Comparison of ENCODE assay signal across 8 cellular contexts in the genomic region with DNA sequence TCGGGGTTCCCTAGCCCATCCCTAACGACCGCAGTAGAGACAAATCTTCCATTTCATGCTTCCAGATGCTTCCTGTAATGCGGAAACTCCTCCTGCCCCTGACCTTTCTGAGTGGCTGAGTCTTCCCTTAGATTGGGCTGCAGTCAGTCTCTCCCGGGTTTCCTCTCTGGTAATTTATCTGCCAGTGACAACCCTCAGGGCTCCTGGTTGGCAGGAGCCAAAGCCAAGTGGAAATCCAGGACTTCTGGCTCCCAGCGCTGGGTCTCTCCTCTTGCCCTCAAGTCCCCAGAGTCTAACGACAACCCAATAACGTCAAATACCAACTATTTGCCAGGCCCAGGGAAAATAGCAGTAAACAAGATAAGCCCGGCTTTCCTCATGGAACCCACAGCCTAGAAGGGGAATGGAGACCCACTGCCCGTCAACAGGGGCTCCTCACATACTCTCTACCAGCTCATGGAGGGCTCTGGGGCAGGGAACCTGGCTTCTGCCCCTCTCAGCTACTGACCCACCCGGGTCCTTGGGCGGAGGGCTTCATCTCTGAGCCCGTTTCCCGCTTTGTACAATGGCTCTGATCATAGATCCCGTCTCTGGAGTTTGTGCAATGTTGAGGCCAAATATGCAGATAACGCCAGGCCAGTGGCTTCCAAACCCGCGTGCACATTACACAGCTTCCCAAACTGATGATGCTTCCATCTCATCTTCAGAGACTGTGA. TPM values are rescaled to one million over a fixed set of nuclear protein-coding genes. Genes with fewer than 3 reads are reported as not detected.
DNase-seq lines count a peak whose midpoint lies in the region; ATAC-seq, FAIRE-seq and TF ChIP-seq lines count a peak whose summit lies in the region.

No MANE protein-coding gene starts in this region.

- H3K36me3 Mint-ChIP-seq in Caco-2 (ENCODE audit: insufficient read depth, unreplicated experiment): peaks cover 18% of the 10 kb centered on the region

- BruUV-seq in Caco-2 (replicated peaks; lab: Mats Ljungman, UMichigan): TSS peak; percentile 72

- intact Hi-C loops in Caco-2 (cut with micrococcal nuclease; ENCODE audit: unreplicated experiment): loop anchor here (1.0 kb wide), 2 partner anchors 46 to 162 kb away; no protein-coding TSS in a partner anchor

- H3K4me3 Mint-ChIP-seq in Caco-2 (ENCODE audit: unreplicated experiment): peak overlapping the region; percentile 82

- H3K4me1 Mint-ChIP-seq in Caco-2 (ENCODE audit: low read depth, unreplicated experiment): peaks cover 27% of the 10 kb centered on the region

- POLR2A ChIA-PET in Caco-2 (lab: Charles Lee): interaction anchor here (0.5 to 1.8 kb wide), 9 partner anchors 9 to 191 kb away, joined by 3 to 16 read pairs (median 4); a partner anchor contains a TSS

- TF ChIP-seq CTCF in Caco-2 (IDR thresholded peaks at IDR 0.05; ENCODE audit: insufficient read depth in 1 of 2, low read depth in 1 of 2, low read length in 1 of 2, severe bottlenecking in 1 of 2, unreplicated experiment in 1 of 2) (no peak), neutrophil (IDR thresholded peaks at IDR 0.05) (no peak)

- H3K4me3 ChIP-seq in Caco-2 (ENCODE audit: low read depth, low read length) (peak overlapping the region; percentile 83), NT2/D1 (ENCODE audit: insufficient read length, low read depth) (peak overlapping the region; percentile 84), endocrine pancreas (ENCODE audit: control insufficient read depth, insufficient read depth, low read length) (peak overlapping the region; percentile 26), neutrophil (ENCODE audit: low read depth in 1 of 2, low read length in 1 of 2) (peak overlapping the region; percentile 93 to 100)

- no peak for DNase-seq in Caco-2
- DNase-seq in NT2/D1 (ENCODE audit: low read depth, low spot score): no peak
- DNase-seq in nucleus accumbens (lab: John Stamatoyannopoulos, UW): no peak
- no peak for DNase-seq in GM19239 (ENCODE audit: insufficient read length, low spot score)
- no peak for DNase-seq in stimulated activated CD4-positive, alpha-beta T cell treated with anti-CD3 and anti-CD28 coated beads, Interleukin-2, amount 100 ng/mL, for 48 hours

- no peaks in the 10 kb centered on the region for H3K27me3 Mint-ChIP-seq in Caco-2 (ENCODE audit: insufficient read depth, unreplicated experiment)

- H3K27me3 ChIP-seq in Caco-2 (replicated peaks; ENCODE audit: control insufficient read depth, insufficient read depth, low read length) (no peaks in the 10 kb centered on the region), NT2/D1 (ENCODE audit: insufficient read depth, insufficient read length) (peaks cover 16% of the 10 kb centered on the region), endocrine pancreas (ENCODE audit: control insufficient read depth, insufficient read depth, low read length) (no peaks in the 10 kb centered on the region), neutrophil (peaks cover 11% of the 10 kb centered on the region)

- H3K36me3 ChIP-seq in Caco-2 (ENCODE audit: control insufficient read depth, insufficient read depth, low read length) (no peaks in the 10 kb centered on the region), NT2/D1 (ENCODE audit: insufficient read depth, insufficient read length, low read length) (no peaks in the 10 kb centered on the region), endocrine pancreas (ENCODE audit: control insufficient read depth, insufficient read depth, low read length) (no peaks in the 10 kb centered on the region), neutrophil (no peaks in the 10 kb centered on the region)

- peak overlapping the region; percentile 84 for H3K27ac Mint-ChIP-seq in Caco-2 (ENCODE audit: unreplicated experiment)

- H3K27ac ChIP-seq in neutrophil: peak overlapping the region; percentile 99

- H3K4me1 ChIP-seq in Caco-2 (peaks cover 25% of the 10 kb centered on the region), NT2/D1 (ENCODE audit: insufficient read depth, insufficient read length) (peaks cover 19% of the 10 kb centered on the region), endocrine pancreas (ENCODE audit: control insufficient read depth, insufficient read depth, low read length) (no peaks in the 10 kb centered on the region), neutrophil (ENCODE audit: control insufficient read depth in 1 of 2, insufficient read depth in 1 of 2, low read depth in 1 of 2, low read length in 1 of 2) (peaks cover 52 to 70% of the 10 kb centered on the region in 2 experiments)

- no peaks in the 10 kb centered on the region for H3K9me3 Mint-ChIP-seq in Caco-2 (ENCODE audit: unreplicated experiment)

- CTCF ChIA-PET in Caco-2 (lab: Charles Lee): interaction anchor here (0.9 to 2.3 kb wide), 3 partner anchors 15 to 162 kb away, joined by 3 to 18 read pairs (median 5); no protein-coding TSS in a partner anchor

- peak overlapping the region; percentile 88 for H3K9ac ChIP-seq in NT2/D1 (ENCODE audit: insufficient read length, low read depth)
- H3K9ac ChIP-seq in endocrine pancreas (ENCODE audit: control insufficient read depth, insufficient read depth, low read length): peak overlapping the region; percentile 52

- no peak for FAIRE-seq in GM19239 (lab: Jason Lieb, UNC)

- no peaks in the 10 kb centered on the region for H3K9me3 ChIP-seq in Caco-2
- no peaks in the 10 kb centered on the region for H3K9me3 ChIP-seq in NT2/D1 (ENCODE audit: insufficient read depth, low read length)
- H3K9me3 ChIP-seq in endocrine pancreas (ENCODE audit: control insufficient read depth, low read length): no peaks in the 10 kb centered on the region
- H3K9me3 ChIP-seq in neutrophil: no peaks in the 10 kb centered on the region

- ATAC-seq in GM18502 (IDR thresholded peaks at IDR 0.05; ENCODE audit: poor library complexity, unreplicated experiment): no peak

RNA-seq across cellular contexts. Expression of a gene that starts 1.1 kb away (rescaled TPM):
- total RNA-seq in Caco-2 (2022): 54.0 and 57.6 TPM in 2 replicates

Comparison
In these comparisons a context has a peak if more than half of its experiments do, and no peak if none do; other contexts are left out.
1. H3K4me3 ChIP-seq: peak in every context shown above with its lines; median percentile 96 in neutrophil; 84 in NT2/D1; 83 in Caco-2; 26 in endocrine pancreas.